6 cellular contexts compared by ENCODE assay signal in genomic region chr10:1219874-1220273, GRCh38.
DNase-seq lines count a peak whose midpoint lies in the region; ATAC-seq, FAIRE-seq and TF ChIP-seq lines count a peak whose summit lies in the region.
"Not testable (repeated sequence)": the region's sequence is repeated elsewhere in the genome, so short reads cannot be mapped to it uniquely, and the experiment has no call there.

No MANE protein-coding gene starts in this region.

- not testable (repeated sequence) for H3K9me1 ChIP-seq in IMR-90 (ENCODE audit: insufficient read depth, low read length); K562 (ENCODE audit: control insufficient read depth, insufficient read depth, low read length)

- H3K27ac ChIP-seq in IMR-90 (ENCODE audit: insufficient read depth, low read length); K562 (ENCODE audit: extremely low read depth, low read depth, low read length); H1 (ENCODE audit: low read depth, low read length); trophoblast cell (ENCODE audit: low read depth, low read length): not testable (repeated sequence)

- not testable (repeated sequence) for H3K4me3 ChIP-seq in IMR-90 (ENCODE audit: insufficient read depth, low read depth, low read length); K562; H1 (ENCODE audit: extremely low read depth in 1 of 4, insufficient read depth in 2 of 4, low read depth in 3 of 4, low read length in 4 of 4)
- H3K4me3 ChIP-seq in trophoblast cell (ENCODE audit: low read depth, low read length): peak overlapping the region; percentile 26

- not testable (repeated sequence) for TF ChIP-seq CTCF in IMR-90 (conservative IDR thresholded peaks at IDR 0.05; ENCODE audit: low read depth, low read length); K562 (IDR thresholded peaks at IDR 0.05 in 2 of 3, conservative IDR thresholded peaks at IDR 0.05 in 1 of 3; ENCODE audit: insufficient read depth in 2 of 3, low read depth in 1 of 3, low read length in 3 of 3); H1 (IDR thresholded peaks at IDR 0.05; ENCODE audit: control extremely low read depth in 1 of 3, insufficient read depth in 1 of 3, low read depth in 1 of 3, low read length in 3 of 3)

- H4K8ac ChIP-seq in IMR-90 (ENCODE audit: low read depth in 2 of 2, low read length in 2 of 2); H1 (ENCODE audit: extremely low read depth, insufficient read depth, low read length); trophoblast cell (ENCODE audit: low read depth, low read length): not testable (repeated sequence)

- not testable (repeated sequence) for H3K79me1 ChIP-seq in IMR-90 (ENCODE audit: low read depth in 1 of 2, low read length in 2 of 2); H1 (ENCODE audit: low read depth, low read length); trophoblast cell (ENCODE audit: low read length)

- not testable (repeated sequence) for H3K4me2 ChIP-seq in IMR-90 (ENCODE audit: low read depth, low read length); K562 (ENCODE audit: insufficient read depth, low read length); H1 (ENCODE audit: insufficient read depth in 1 of 2, low read depth in 2 of 2, low read length in 2 of 2); trophoblast cell (ENCODE audit: low read length)

- H4K91ac ChIP-seq in IMR-90 (ENCODE audit: insufficient read depth, low read depth, low read length); H1 (replicated peaks; ENCODE audit: insufficient read length, low read length); trophoblast cell (ENCODE audit: low read depth, low read length): not testable (repeated sequence)

- WGBS in IMR-90 (ENCODE audit: extremely low coverage in 2 of 2, insufficient read length in 1 of 2), 2 experiments: 0% methylated on average over 1 of the region's 1 CpG; no CpG with 5 or more reads in 1 of the 2 experiments
- WGBS in K562 (ENCODE audit: insufficient coverage, low coverage, missing lambda C conversion rate): 0% methylated on average over 1 of the region's 1 CpG
- WGBS in H1 (ENCODE audit: extremely low coverage in 1 of 2, insufficient coverage in 1 of 2, insufficient read length in 1 of 2, insufficient replicate concordance in 2 of 2, low coverage in 1 of 2, low lambda C conversion rate in 2 of 2, missing lambda C conversion rate in 1 of 2), 2 experiments: 0% methylated on average over 1 of the region's 1 CpG; no CpG with 5 or more reads in 1 of the 2 experiments
- WGBS in trophoblast cell (ENCODE audit: extremely low coverage, insufficient coverage, insufficient read length): no CpG with 5 or more reads among the region's 1 CpG

- in situ Hi-C loops in IMR-90 (cut with MboI; ENCODE audit: low sequenced_read_pairs); K562 (cut with MboI): not testable (repeated sequence)

- H3K56ac ChIP-seq in IMR-90 (ENCODE audit: extremely low read depth, insufficient read depth, low read length); H1 (replicated peaks; ENCODE audit: insufficient read length, low read depth, low read length): not testable (repeated sequence)

- H2AK5ac ChIP-seq in IMR-90 (ENCODE audit: low read depth, low read length); trophoblast cell (ENCODE audit: low read length): not testable (repeated sequence)
- peak overlapping the region; percentile 42; the same call in 1 of the 2 replicates for H2AK5ac ChIP-seq in H1 (ENCODE audit: low read depth, low read length)

- not testable (repeated sequence) for H3K18ac ChIP-seq in IMR-90 (ENCODE audit: low read depth, low read length); H1 (ENCODE audit: extremely low read depth, low read length); trophoblast cell (ENCODE audit: low read length)

- peak overlapping the region; percentile 70 for H2BK5ac ChIP-seq in IMR-90 (ENCODE audit: low read depth, low read length, poor library complexity, severe bottlenecking)
- not testable (repeated sequence) for H2BK5ac ChIP-seq in H1 (ENCODE audit: low read depth, low read length); trophoblast cell (ENCODE audit: low read depth, low read length, poor library complexity)

- H3K9ac ChIP-seq in IMR-90 (ENCODE audit: low read depth, low read length); K562 (ENCODE audit: insufficient read depth in 1 of 2, low read depth in 2 of 2, low read length in 2 of 2); H1 (replicated peaks in 1 of 4; ENCODE audit: extremely low read depth in 1 of 4, low read depth in 3 of 4, low read length in 3 of 4); trophoblast cell (ENCODE audit: low read length): not testable (repeated sequence)

- not testable (repeated sequence) for ATAC-seq in IMR-90 (ENCODE audit: low read depth); K562

- TF ChIP-seq EP300 in K562 (IDR thresholded peaks at IDR 0.05; ENCODE audit: low read length); H1 (IDR thresholded peaks at IDR 0.05; ENCODE audit: borderline replicate concordance in 1 of 2, low read depth in 2 of 2, low read length in 2 of 2): not testable (repeated sequence)

- H4K12ac ChIP-seq in trophoblast cell (ENCODE audit: low read depth, low read length): not testable (repeated sequence)

- H3K36me3 ChIP-seq in IMR-90 (ENCODE audit: control insufficient read depth, insufficient read depth, low read length); K562 (ENCODE audit: control insufficient read depth, insufficient read depth, low read length); H1 (ENCODE audit: control insufficient read depth in 2 of 4, insufficient read depth in 4 of 4, low read length in 3 of 4); trophoblast cell (ENCODE audit: control insufficient read depth in 1 of 2, insufficient read depth in 2 of 2, low read length in 2 of 2): not testable (repeated sequence)

- CTCF ChIA-PET in HEK293T (lab: Yijun Ruan, JAX); IMR-90 (lab: Yijun Ruan, JAX); K562 (lab: Yijun Ruan, JAX; ENCODE audit: low intra/inter-chr PET ratio); H1 (lab: Charles Lee; ENCODE audit: partially characterized antibody): not testable (repeated sequence)

- not testable (repeated sequence) for H2AK9ac ChIP-seq in IMR-90 (replicated peaks; ENCODE audit: low read depth, low read length, poor library complexity)

- not testable (repeated sequence) for H3K4me1 ChIP-seq in IMR-90 (ENCODE audit: control insufficient read depth, insufficient read depth, low read length); K562 (replicated peaks in 1 of 2; ENCODE audit: control insufficient read depth in 2 of 2, insufficient read depth in 2 of 2, low read length in 2 of 2); H1 (replicated peaks in 1 of 4; ENCODE audit: control insufficient read depth in 3 of 4, insufficient read depth in 4 of 4, low read length in 3 of 4); trophoblast cell (ENCODE audit: control insufficient read depth in 1 of 2, insufficient read depth in 2 of 2, low read length in 2 of 2)

- not testable (repeated sequence) for H2AFZ ChIP-seq in IMR-90 (replicated peaks; ENCODE audit: low read length, poor library complexity); K562 (ENCODE audit: low read depth, low read length); H1 (ENCODE audit: low read length); trophoblast cell (ENCODE audit: insufficient read depth, low read length, poor library complexity)

- not testable (repeated sequence) for H3K27me3 ChIP-seq in IMR-90 (ENCODE audit: control insufficient read depth, insufficient read depth, low read length); H1 (replicated peaks in 1 of 4; ENCODE audit: control insufficient read depth in 3 of 4, extremely low read depth in 1 of 4, insufficient read depth in 3 of 4, low read length in 3 of 4); trophoblast cell (ENCODE audit: insufficient read depth, low read length)
- H3K27me3 ChIP-seq in K562 (ENCODE audit: control insufficient read depth in 2 of 2, insufficient read depth in 2 of 2, low read length in 2 of 2): peaks cover 0 to 18% of the 10 kb centered on the region in 2 experiments; a peak in 3 of 5 replicates

- H2BK15ac ChIP-seq in IMR-90 (ENCODE audit: low read depth, low read length); H1 (ENCODE audit: low read length): not testable (repeated sequence)

- FAIRE-seq in GM12891 (lab: Jason Lieb, UNC) (peak; percentile 96), K562 (lab: Jason Lieb, UNC) (peak; percentile 46)
- not testable (repeated sequence) for FAIRE-seq in H1 (lab: Jason Lieb, UNC)

- H3K79me2 ChIP-seq in K562 (ENCODE audit: control insufficient read depth, insufficient read depth, low read length); H1 (ENCODE audit: control insufficient read depth in 1 of 2, insufficient read depth in 2 of 2, low read length in 2 of 2); trophoblast cell (ENCODE audit: control insufficient read depth, insufficient read depth, low read length, poor library complexity): not testable (repeated sequence)

- peaks cover 27% of the 10 kb centered on the region for H3K9me3 ChIP-seq in IMR-90 (ENCODE audit: control insufficient read depth, insufficient read depth, low read length)
- not testable (repeated sequence) for H3K9me3 ChIP-seq in K562 (replicated peaks; ENCODE audit: control insufficient read depth, insufficient read depth, low read depth, low read length); H1 (ENCODE audit: insufficient read depth in 2 of 2, low read depth in 1 of 2, low read length in 1 of 2)
- peaks cover 12% of the 10 kb centered on the region for H3K9me3 ChIP-seq in trophoblast cell (ENCODE audit: insufficient read depth, low read depth, low read length)

- BruUV-seq in IMR-90 (replicated peaks; lab: Mats Ljungman, UMichigan); K562 (replicated peaks; lab: Mats Ljungman, UMichigan): not testable (repeated sequence)

- not testable (repeated sequence) for H2BK12ac ChIP-seq in H1 (ENCODE audit: low read depth, low read length); trophoblast cell (ENCODE audit: low read length)

- H4K5ac ChIP-seq in IMR-90 (ENCODE audit: low read depth, low read length); H1 (ENCODE audit: insufficient read length, low read depth, low read length): not testable (repeated sequence)

- H3K4ac ChIP-seq in IMR-90 (ENCODE audit: low read depth, low read length); H1 (replicated peaks; ENCODE audit: insufficient read length, low read depth, low read length); trophoblast cell (ENCODE audit: low read depth, low read length): not testable (repeated sequence)

- TF ChIP-seq POLR2A in GM12891 (IDR thresholded peaks at IDR 0.05; ENCODE audit: low read depth, low read length); IMR-90 (IDR thresholded peaks at IDR 0.05; ENCODE audit: low read depth, low read length); K562 (conservative IDR thresholded peaks at IDR 0.05); H1 (IDR thresholded peaks at IDR 0.05; ENCODE audit: control extremely low read depth in 1 of 2, low read depth in 2 of 2, low read length in 2 of 2): not testable (repeated sequence)

- intact Hi-C loops in IMR-90 (cut with micrococcal nuclease); K562 (cut with micrococcal nuclease): not testable (repeated sequence)

- H4K20me1 ChIP-seq in IMR-90 (ENCODE audit: insufficient read depth, low read length); K562 (replicated peaks; ENCODE audit: control insufficient read depth, insufficient read depth, low read length); H1 (replicated peaks in 1 of 2; ENCODE audit: control insufficient read depth in 1 of 2, insufficient read depth in 2 of 2, low read length in 2 of 2): not testable (repeated sequence)

- DNase-seq in GM12891 (ENCODE audit: insufficient read length, low spot score); HEK293T (ENCODE audit: extremely low spot score); IMR-90; K562 (ENCODE audit: extremely low read depth in 1 of 4, low spot score in 3 of 4); H1 (ENCODE audit: low read depth in 1 of 2, low spot score in 2 of 2); trophoblast cell: not testable (repeated sequence)

- not testable (repeated sequence) for TF ChIP-seq RAD21 in IMR-90 (IDR thresholded peaks at IDR 0.05; ENCODE audit: low read length); K562 (CRISPR knock-in tag; conservative IDR thresholded peaks at IDR 0.05 in 1 of 2, IDR thresholded peaks at IDR 0.05 in 1 of 2); H1 (IDR thresholded peaks at IDR 0.05 in 1 of 2, conservative IDR thresholded peaks at IDR 0.05 in 1 of 2; ENCODE audit: low read depth in 2 of 2, low read length in 2 of 2)

- POLR2A ChIA-PET in HEK293T (lab: Yijun Ruan, JAX); IMR-90 (lab: Charles Lee; ENCODE audit: unreplicated experiment); K562 (lab: Yijun Ruan, JAX); H1 (lab: Charles Lee; ENCODE audit: partially characterized antibody): not testable (repeated sequence)

- not testable (repeated sequence) for H3K23ac ChIP-seq in IMR-90 (ENCODE audit: low read depth, low read length); H1 (ENCODE audit: insufficient read length); trophoblast cell (ENCODE audit: low read length)

- not testable (repeated sequence) for H2BK20ac ChIP-seq in IMR-90 (ENCODE audit: low read depth, low read length); H1 (ENCODE audit: low read length)

- dilution Hi-C loops in IMR-90 (cut with HindIII; ENCODE audit: low sequenced_read_pairs, unreplicated experiment): not testable (repeated sequence)

- H2BK120ac ChIP-seq in IMR-90 (ENCODE audit: low read depth, low read length); H1 (replicated peaks; ENCODE audit: low read depth, low read length); trophoblast cell (ENCODE audit: insufficient read depth, low read length, poor library complexity): not testable (repeated sequence)

- H3K14ac ChIP-seq in IMR-90 (replicated peaks; ENCODE audit: low read depth, low read length); H1 (ENCODE audit: insufficient read length); trophoblast cell (ENCODE audit: low read length): not testable (repeated sequence)

- H3K23me2 ChIP-seq in H1 (ENCODE audit: low read depth, low read length): not testable (repeated sequence)
